In the genomic region with DNA sequence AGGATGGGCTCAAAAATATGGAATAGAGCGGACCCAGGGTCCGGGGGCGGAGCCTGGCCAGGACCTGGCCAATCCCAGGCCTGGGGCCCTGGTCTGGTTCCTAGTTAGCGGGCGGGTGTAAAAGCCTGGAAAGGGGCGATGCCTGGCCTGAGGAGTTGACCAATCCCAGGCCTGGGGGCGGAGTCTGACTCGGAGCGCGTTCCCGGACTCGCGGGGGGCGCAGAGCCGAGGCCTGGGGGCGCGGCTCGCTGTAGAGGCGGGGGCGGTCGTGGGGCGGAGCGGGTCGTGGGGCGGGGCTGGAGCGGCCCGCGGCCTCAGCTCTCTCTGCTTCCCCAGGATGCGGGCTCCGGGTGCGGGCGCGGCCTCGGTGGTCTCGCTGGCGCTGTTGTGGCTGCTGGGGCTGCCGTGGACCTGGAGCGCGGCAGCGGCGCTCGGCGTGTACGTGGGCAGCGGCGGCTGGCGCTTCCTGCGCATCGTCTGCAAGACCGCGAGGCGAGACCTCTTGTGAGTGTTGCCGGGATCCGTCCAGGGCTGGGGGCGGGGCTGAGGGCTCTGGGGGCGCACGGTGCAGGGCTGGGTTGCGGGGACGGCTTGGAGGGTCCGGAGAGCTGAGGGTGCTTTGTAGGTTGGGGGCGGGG, we compare ENCODE assay signal across 8 cellular contexts. TPM values are rescaled to one million over a fixed set of nuclear protein-coding genes. Genes with fewer than 3 reads are reported as not detected.
A peak's percentile ranks its signal among the peaks of the same experiment; 100 is the strongest.
DNase-seq lines count a peak whose midpoint lies in the region; ATAC-seq and TF ChIP-seq lines count a peak whose summit lies in the region.

A gene (plus strand): TSS at position 321 of the 638 bp plus-strand sequence. CDS start 17 bp downstream, at position 338.

- H3K4me3 ChIP-seq in AG04449 (ENCODE audit: low read depth, low read length), result peak within 1 kb of the TSS; percentile 79

- CTCF ChIA-PET in AG04449 (lab: Yijun Ruan, JAX) (interaction anchor here (1.7 kb wide), 1 partner anchor 19 kb away, joined by 3 read pairs; no protein-coding TSS in a partner anchor), activated B cell treated with CpG ODN at 0.5 μM for 24 hours (lab: Charles Lee) (no interaction called here)

- POLR2A ChIA-PET in AG04449 (lab: Yijun Ruan, JAX) (interaction anchor here (0.6 to 1.4 kb wide), 3 partner anchors 51 to 335 kb away, joined by 3 to 4 read pairs (median 3); a partner anchor contains a TSS), activated B cell treated with CpG ODN at 0.5 μM for 24 hours (lab: Charles Lee) (interaction anchor here (0.5 to 2.1 kb wide), 5 partner anchors 41 to 142 kb away, joined by 3 to 6 read pairs (median 3); a partner anchor contains a TSS)

- no peaks in the 10 kb centered on the region for H3K27me3 Mint-ChIP-seq in activated B cell treated with CpG ODN at 0.5 μM for 24 hours

- peak within 1 kb of the TSS; percentile 84 for H3K27ac Mint-ChIP-seq in activated B cell treated with CpG ODN at 0.5 μM for 24 hours

- H3K9me3 Mint-ChIP-seq in activated B cell treated with CpG ODN at 0.5 μM for 24 hours, result no peaks in the 10 kb centered on the region

- DNase-seq in AG04449 (ENCODE audit: low read depth, low spot score) (peak; percentile 87), NCI-H2227 treated with DMSO at 0.1 percent for 48 hours (lab: John Stamatoyannopoulos, UW) (peak; percentile 98), activated B cell treated with CpG ODN at 0.5 μM for 24 hours (peak; percentile 85), cerebellar nuclear complex (lab: John Stamatoyannopoulos, UW) (peak; percentile 94 to 98), islet precursor cell (peak; percentile 100)
- DNase-seq in stimulated activated CD4-positive, alpha-beta T cell treated with anti-CD3 and anti-CD28 coated beads, Interleukin-12 subunit alpha, Interleukin-12 subunit beta, amount 100 ng/mL, for 24 hours (ENCODE audit: low read depth in 2 of 2), result peak; percentile 75 to 88

- no peaks in the 10 kb centered on the region for H3K36me3 Mint-ChIP-seq in activated B cell treated with CpG ODN at 0.5 μM for 24 hours (ENCODE audit: low read depth)

- TF ChIP-seq CTCF in AG04449 (IDR thresholded peaks at IDR 0.05; ENCODE audit: insufficient read depth, low read length, missing control alignments) (no peak), activated B cell treated with CpG ODN at 0.5 μM for 24 hours (IDR thresholded peaks at IDR 0.05) (no peak)

- peak within 1 kb of the TSS; percentile 91 for H3K4me3 Mint-ChIP-seq in activated B cell treated with CpG ODN at 0.5 μM for 24 hours

- intact Hi-C loops in activated B cell treated with CpG ODN at 0.5 μM for 24 hours (cut with micrococcal nuclease), result loop anchor here (1.0 to 2.0 kb wide), 3 partner anchors 42 to 203 kb away; a partner anchor contains a TSS

- ATAC-seq in GM18868 (IDR thresholded peaks at IDR 0.05; ENCODE audit: unreplicated experiment) (peak; percentile 80), HG03135 (IDR thresholded peaks at IDR 0.05; ENCODE audit: unreplicated experiment) (peak; percentile 75), activated B cell treated with CpG ODN at 0.5 μM for 24 hours (ENCODE audit: low read depth) (peak; percentile 81)

- H3K4me1 Mint-ChIP-seq in activated B cell treated with CpG ODN at 0.5 μM for 24 hours, result peaks cover 23% of the 10 kb centered on the region

RNA-seq across cellular contexts. Expression of the gene that starts here (rescaled TPM):
- 4.3 and 4.6 TPM in 2 replicates for total RNA-seq in activated B cell treated with CpG ODN at 0.5 μM for 24 hours

Comparison
In these comparisons a context has a peak if more than half of its experiments do, and no peak if none do; other contexts are left out.
1. Peak in every context shown above with its lines: DNase-seq, ATAC-seq and H3K4me3 ChIP-seq.